In the genomic region with DNA sequence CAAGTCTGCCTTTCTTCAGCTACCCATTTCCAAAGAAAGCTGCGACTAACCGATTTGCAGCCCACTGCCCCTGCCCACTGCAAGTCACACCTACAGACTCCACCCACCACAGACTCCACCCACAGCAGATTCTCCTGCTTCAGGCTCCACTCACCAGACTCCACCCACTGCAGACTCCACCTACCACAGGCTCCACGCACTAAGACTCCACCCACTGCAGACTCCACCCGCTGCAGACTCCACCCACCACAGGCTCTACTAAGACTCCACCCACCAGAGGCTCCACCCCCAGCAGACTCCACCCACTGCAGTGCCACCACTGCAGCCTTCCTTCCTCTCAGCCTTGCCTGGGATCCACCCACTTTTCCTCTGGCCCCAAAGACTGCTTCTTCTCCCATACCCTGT, we compare ENCODE assay signal across 9 cellular contexts.
A peak's percentile ranks its signal among the peaks of the same experiment; 100 is the strongest.
DNase-seq lines count a peak whose midpoint lies in the region; ATAC-seq and TF ChIP-seq lines count a peak whose summit lies in the region.
"Had no signal": no experiment of that assay in that cellular context is flagged by ENCODE, and none has a peak within 500 bp of the region (broad histone marks: within the 10 kb centered on the region; RNA-seq: fewer than 3 reads in every experiment).

No MANE protein-coding gene starts in this region.

- DNase-seq in COLO668 (lab: John Stamatoyannopoulos, UW; ENCODE audit: unreplicated experiment) = peak; percentile 56
- peak; percentile 98 for DNase-seq in HEK293T (ENCODE audit: extremely low spot score)
- DNase-seq in T-helper 2 cell treated with Interferon-gamma antibody and Interleukin-4, amounts not matched to agents 5 μg/mL and 100 μg/mL, for 36 hours (ENCODE audit: low spot score) = peak; percentile 11
- peak; percentile 38 for DNase-seq in fibroblast of pulmonary artery (ENCODE audit: low read depth)
- peak; percentile 67 for DNase-seq in stimulated activated CD4-positive, alpha-beta T cell treated with anti-CD3 and anti-CD28 coated beads, Interleukin-1b, Interleukin-23, amount 100 ng/mL, for 48 hours
- no peak for DNase-seq in NK-92 treated with Interleukin-12 subunit alpha and Interleukin-12 subunit beta, amount 100 ng/mL, for 24 hours (lab: John Stamatoyannopoulos, UW)
- DNase-seq in NCI-H1436 treated with DMSO at 0.1 percent for 48 hours (lab: John Stamatoyannopoulos, UW) = no peak

- no peak overlapping the region for H3K4me3 Mint-ChIP-seq in T-helper 2 cell treated with Interferon-gamma antibody and Interleukin-4, amounts not matched to agents 5 μg/mL and 100 μg/mL, for 36 hours
- H3K4me3 Mint-ChIP-seq: brain had no signal

- peaks cover 3% of the 10 kb centered on the region for H3K4me1 Mint-ChIP-seq in T-helper 2 cell treated with Interferon-gamma antibody and Interleukin-4, amounts not matched to agents 5 μg/mL and 100 μg/mL, for 36 hours (ENCODE audit: low read depth)

- CTCF ChIA-PET in HEK293T (lab: Yijun Ruan, JAX) = no interaction called here

- TF ChIP-seq CTCF in fibroblast of pulmonary artery (IDR thresholded peaks at IDR 0.05; ENCODE audit: low read length, missing control alignments) = no peak

- no peaks in the 10 kb centered on the region for H3K36me3 Mint-ChIP-seq in T-helper 2 cell treated with Interferon-gamma antibody and Interleukin-4, amounts not matched to agents 5 μg/mL and 100 μg/mL, for 36 hours (ENCODE audit: low read depth)
- H3K36me3 Mint-ChIP-seq: brain had no signal

- no peaks in the 10 kb centered on the region for H3K27me3 Mint-ChIP-seq in T-helper 2 cell treated with Interferon-gamma antibody and Interleukin-4, amounts not matched to agents 5 μg/mL and 100 μg/mL, for 36 hours (ENCODE audit: low read depth)

- H3K4me3 ChIP-seq in fibroblast of pulmonary artery (replicated peaks; ENCODE audit: low read depth, low read length) = no peak overlapping the region

- ATAC-seq in GM18519 (IDR thresholded peaks at IDR 0.05; ENCODE audit: low FRiP score, unreplicated experiment) = no peak

- H3K27ac Mint-ChIP-seq in T-helper 2 cell treated with Interferon-gamma antibody and Interleukin-4, amounts not matched to agents 5 μg/mL and 100 μg/mL, for 36 hours = no peak overlapping the region

- POLR2A ChIA-PET in HEK293T (lab: Yijun Ruan, JAX) = no interaction called here

- H3K9me3 Mint-ChIP-seq in T-helper 2 cell treated with Interferon-gamma antibody and Interleukin-4, amounts not matched to agents 5 μg/mL and 100 μg/mL, for 36 hours = no peaks in the 10 kb centered on the region

TF ChIP-seq in HEK293T, 16 proteins besides CTCF, POLR2A, EP300 and RAD21:
- TF ChIP-seq SP1 (IDR thresholded peaks at IDR 0.05) = peak; percentile 28; the same call in 1 of the 2 replicates
- TF ChIP-seq CTBP1 (IDR thresholded peaks at IDR 0.05; ENCODE audit: borderline replicate concordance) = no peak

Comparison
In these comparisons a context has a peak if more than half of its experiments do, and no peak if none do; other contexts are left out.
1. DNase-seq: peak in COLO668 (single experiment), HEK293T (single experiment), T-helper 2 cell treated with Interferon-gamma antibody and Interleukin-4, amounts not matched to agents 5 μg/mL and 100 μg/mL, for 36 hours (single experiment), fibroblast of pulmonary artery (single experiment) and stimulated activated CD4-positive, alpha-beta T cell treated with anti-CD3 and anti-CD28 coated beads, Interleukin-1b, Interleukin-23, amount 100 ng/mL, for 48 hours (single experiment); none in NK-92 treated with Interleukin-12 subunit alpha and Interleukin-12 subunit beta, amount 100 ng/mL, for 24 hours (single experiment) and NCI-H1436 treated with DMSO at 0.1 percent for 48 hours (single experiment).